In genomic region chr4:4395849-4396627, GRCh38 we compare ENCODE assay signal across 8 cellular contexts. TPM values are rescaled to one million over a fixed set of nuclear protein-coding genes. Genes with fewer than 3 reads are reported as not detected.
DNase-seq lines count a peak whose midpoint lies in the region; ATAC-seq, FAIRE-seq and TF ChIP-seq lines count a peak whose summit lies in the region.

No MANE protein-coding gene starts in this region.

- WGBS in pancreas, 2 donors, result 18 to 22% methylated on average over 26 of the region's 26 CpGs

- no peak overlapping the region for H3K27ac Mint-ChIP-seq in CD4-positive, alpha-beta T cell

- H3K4me3 ChIP-seq in pancreas, result no peak overlapping the region

- H3K36me3 Mint-ChIP-seq in CD4-positive, alpha-beta T cell (ENCODE audit: low read depth), result peaks cover 43% of the 10 kb centered on the region

- H3K4me1 ChIP-seq in pancreas, result no peaks in the 10 kb centered on the region

- CTCF ChIA-PET in CD4-positive, alpha-beta T cell (lab: Charles Lee), result no interaction called here

- H3K36me3 ChIP-seq in pancreas, result no peaks in the 10 kb centered on the region

- peaks cover 5% of the 10 kb centered on the region for H3K4me1 Mint-ChIP-seq in CD4-positive, alpha-beta T cell (ENCODE audit: low read depth)

- no peak for FAIRE-seq in pancreas (lab: Jason Lieb, UNC)

- ATAC-seq in GM19023 (IDR thresholded peaks at IDR 0.05; ENCODE audit: unreplicated experiment) (peak; percentile 79), HG03432 (IDR thresholded peaks at IDR 0.05; ENCODE audit: unreplicated experiment) (peak; percentile 74), pancreas (peak in 3 of 4 donors; percentile 32 to 79 (median 76))
- no peak for ATAC-seq in CD4-positive, alpha-beta T cell (ENCODE audit: poor library complexity)

- H3K27ac ChIP-seq in angular gyrus (ENCODE audit: low read depth, low read length) (peak overlapping the region; percentile 79), pancreas (no peak overlapping the region)
- H3K27ac ChIP-seq in CD4-positive, alpha-beta T cell (ENCODE audit: low read depth, low read length), result no peak overlapping the region

- H3K9me3 Mint-ChIP-seq in CD4-positive, alpha-beta T cell, result no peaks in the 10 kb centered on the region

- DNase-seq in pancreas, result peak in 1 of 6 donors; percentile 40
- no peak for DNase-seq in GDM1 (lab: John Stamatoyannopoulos, UW)
- no peak for DNase-seq in activated CD8-positive, alpha-beta memory T cell treated with anti-CD3 and anti-CD28 coated beads, Interleukin-2, amount 50 U/mL, for 48 hours
- no peak for DNase-seq in effector CD8-positive, alpha-beta T cell (lab: John Stamatoyannopoulos, UW)
- DNase-seq in CD4-positive, alpha-beta T cell, result no peak

- no peak overlapping the region for H3K4me3 Mint-ChIP-seq in CD4-positive, alpha-beta T cell

- H3K27me3 Mint-ChIP-seq in CD4-positive, alpha-beta T cell, result no peaks in the 10 kb centered on the region

- H3K27me3 ChIP-seq in pancreas, result no peaks in the 10 kb centered on the region
- no peaks in the 10 kb centered on the region for H3K27me3 ChIP-seq in CD4-positive, alpha-beta T cell (ENCODE audit: control insufficient read depth, insufficient read depth, low read length)

- intact Hi-C loops in pancreas (cut with DNase I), result no loop called here
- intact Hi-C loops in CD4-positive, alpha-beta T cell (cut with DNase I, micrococcal nuclease), result no loop called here

- POLR2A ChIA-PET in CD4-positive, alpha-beta T cell (lab: Charles Lee), result interaction anchor here (1.2 kb wide), 1 partner anchor 9 kb away, joined by 5 read pairs; the partner anchor contains the start of gene NSG1

- no peaks in the 10 kb centered on the region for H3K9me3 ChIP-seq in pancreas
- peaks cover 4% of the 10 kb centered on the region for H3K9me3 ChIP-seq in CD4-positive, alpha-beta T cell (ENCODE audit: control insufficient read depth, low read length)

- no peak for TF ChIP-seq CTCF in pancreas (IDR thresholded peaks at IDR 0.05)
- no peak for TF ChIP-seq CTCF in CD4-positive, alpha-beta T cell (IDR thresholded peaks at IDR 0.05)

RNA-seq across cellular contexts. Expression of gene NSG1, which starts 9.1 kb away (rescaled TPM):
- total RNA-seq in pancreas, result 1 to 10 TPM in 3 of 6 donors, under 1 TPM in 3; 0.28 to 2.9 (median 0.92) TPM
- polyA plus RNA-seq in pancreas, result 10 to 100 TPM in 1 of 2 donors, under 1 TPM in 1; 0.95 to 10.1 TPM
- total RNA-seq in CD4-positive, alpha-beta T cell, result 10 to 100 TPM; 10.3 to 10.4 TPM
